8 cellular contexts compared by ENCODE assay signal in the genomic region with DNA sequence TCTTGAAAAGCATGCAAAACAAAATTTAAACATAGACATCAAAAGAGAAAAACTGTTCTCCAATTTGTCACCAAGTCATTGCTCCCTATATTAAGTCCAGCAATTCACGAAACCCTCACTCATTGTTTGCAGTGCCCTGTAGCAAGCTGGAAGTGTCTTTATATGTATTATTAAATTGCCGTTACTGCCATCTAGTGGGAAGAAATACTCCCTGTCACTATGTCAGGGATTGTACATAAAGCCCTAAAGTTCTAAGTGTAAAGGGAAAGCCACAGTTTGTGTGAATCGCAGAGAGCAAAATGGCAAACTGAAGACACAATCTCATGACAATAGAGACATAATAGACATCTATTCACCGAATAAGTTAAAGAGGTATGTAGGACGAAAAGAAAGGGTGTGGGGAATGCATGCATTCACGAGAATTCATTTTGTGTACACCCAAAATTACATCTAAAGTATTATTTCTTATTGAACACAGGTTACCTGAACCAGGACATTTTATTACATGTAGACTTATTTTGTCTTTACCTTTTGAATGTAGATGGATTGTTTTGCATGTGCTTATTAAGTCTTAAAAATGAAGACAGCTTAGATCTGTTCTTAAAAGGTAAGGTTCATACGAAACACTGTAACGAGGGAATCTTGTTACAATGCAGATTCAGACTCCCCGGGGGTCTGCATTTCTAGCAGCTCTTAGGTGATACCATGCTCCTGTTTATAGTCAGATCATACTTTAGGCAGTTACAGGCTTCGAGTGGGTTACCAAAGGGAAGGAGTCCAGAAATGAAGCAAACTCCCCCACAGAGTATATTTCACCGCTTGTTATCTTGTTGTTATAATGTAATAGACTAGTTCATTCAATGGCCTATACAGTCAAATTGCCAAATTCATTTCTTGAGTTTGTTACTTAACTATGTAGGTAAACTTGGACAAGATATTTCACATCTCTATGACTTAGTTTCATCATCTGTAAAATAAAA.
DNase-seq lines count a peak whose midpoint lies in the region; ATAC-seq and TF ChIP-seq lines count a peak whose summit lies in the region.

No MANE protein-coding gene starts in this region.

- H3K9me3 ChIP-seq in adipocyte (ENCODE audit: control insufficient read depth, low read length) (no peaks in the 10 kb centered on the region), right cardiac atrium (ENCODE audit: control insufficient read depth, low read length) (no peaks in the 10 kb centered on the region), sigmoid colon (no peaks in the 10 kb centered on the region)

- H3K4me1 ChIP-seq in adipocyte (ENCODE audit: control insufficient read depth, insufficient read depth, low read length): peaks cover 9% of the 10 kb centered on the region
- H3K4me1 ChIP-seq in right cardiac atrium (ENCODE audit: control insufficient read depth, insufficient read depth, low read length): no peaks in the 10 kb centered on the region
- H3K4me1 ChIP-seq in sigmoid colon: no peaks in the 10 kb centered on the region

- H3K27me3 ChIP-seq in adipocyte (replicated peaks; ENCODE audit: control insufficient read depth, insufficient read depth, low read length): no peaks in the 10 kb centered on the region
- H3K27me3 ChIP-seq in right cardiac atrium (ENCODE audit: control insufficient read depth, insufficient read depth): no peaks in the 10 kb centered on the region
- H3K27me3 ChIP-seq in sigmoid colon: no peaks in the 10 kb centered on the region

- no peaks in the 10 kb centered on the region for H3K36me3 ChIP-seq in adipocyte (ENCODE audit: control insufficient read depth, insufficient read depth, low read length, severe bottlenecking)
- no peaks in the 10 kb centered on the region for H3K36me3 ChIP-seq in sigmoid colon

- 37% methylated on average over 11 of the region's 11 CpGs for WGBS in right cardiac atrium
- 56 to 58% methylated on average over 11 of the region's 11 CpGs for WGBS in sigmoid colon, 2 donors

- no peak overlapping the region for H3K27ac ChIP-seq in right cardiac atrium (ENCODE audit: low read length)
- peak overlapping the region in 1 of 4 donors; percentile 36 for H3K27ac ChIP-seq in sigmoid colon

- no peak for TF ChIP-seq EP300 in sigmoid colon (IDR thresholded peaks at IDR 0.05)

- peak; percentile 64 for ATAC-seq in GM18873 (IDR thresholded peaks at IDR 0.05; ENCODE audit: low FRiP score, unreplicated experiment)
- peak; percentile 52 for ATAC-seq in HG03108 (IDR thresholded peaks at IDR 0.05; ENCODE audit: unreplicated experiment)
- peak; percentile 97 to 99 for ATAC-seq in right cardiac atrium

- peak overlapping the region; percentile 62 for H3K9ac ChIP-seq in adipocyte (ENCODE audit: low read length)

- peak; percentile 15 to 76 (median 55) for TF ChIP-seq CTCF in sigmoid colon (IDR thresholded peaks at IDR 0.05)

- peak overlapping the region; percentile 65 for H3K4me3 ChIP-seq in adipocyte (ENCODE audit: low read length)
- peak overlapping the region; percentile 9 for H3K4me3 ChIP-seq in right cardiac atrium (ENCODE audit: low read length)
- no peak overlapping the region for H3K4me3 ChIP-seq in sigmoid colon

- intact Hi-C loops in right cardiac atrium (cut with DNase I) (loop anchor here in 2 of 4 donors (5.0 to 10.0 kb wide), 2 partner anchors 246 to 248 kb away; no protein-coding TSS in a partner anchor), sigmoid colon (cut with DNase I) (loop anchor here (5.0 kb wide), 1 partner anchor 248 kb away; no protein-coding TSS in a partner anchor)

- no peak for TF ChIP-seq POLR2A in sigmoid colon (IDR thresholded peaks at IDR 0.05)

- peak; percentile 16 for DNase-seq in COLO829 (ENCODE audit: low spot score)
- peak; percentile 41 for DNase-seq in NCI-H2171 (lab: John Stamatoyannopoulos, UW)
- peak; percentile 92 for DNase-seq in adipocyte (ENCODE audit: low read depth)
- no peak for DNase-seq in right cardiac atrium
- no peak for DNase-seq in sigmoid colon
- no peak for DNase-seq in activated CD4-positive, CD25-positive, alpha-beta regulatory T cell treated with anti-CD3 and anti-CD28 coated beads, Interleukin-2, amount 50 U/mL, for 72 hours

Comparison
In these comparisons a context has a peak if more than half of its experiments do, and no peak if none do; other contexts are left out.
1. DNase-seq: peak in COLO829 (single experiment), NCI-H2171 (single experiment) and adipocyte (single experiment); none in right cardiac atrium (0 of 3), sigmoid colon (single experiment) and activated CD4-positive, CD25-positive, alpha-beta regulatory T cell treated with anti-CD3 and anti-CD28 coated beads, Interleukin-2, amount 50 U/mL, for 72 hours (single experiment).
2. H3K4me3 ChIP-seq: peak in adipocyte (single experiment) and right cardiac atrium (single experiment); none in sigmoid colon (0 of 4).
3. Peak in every context shown above with its lines, with median percentiles within 50 percentile points of each other: ATAC-seq.